1 cellular context compared by ENCODE assay signal in genomic region chr17:16398270-16399267, GRCh38.
TF ChIP-seq lines count a peak whose summit lies in the region.

No MANE protein-coding gene starts in this region.

TF ChIP-seq in WTC11, 78 proteins besides CTCF, POLR2A, EP300 and RAD21 (continued from another document):
- TF ChIP-seq, protein P1, sequence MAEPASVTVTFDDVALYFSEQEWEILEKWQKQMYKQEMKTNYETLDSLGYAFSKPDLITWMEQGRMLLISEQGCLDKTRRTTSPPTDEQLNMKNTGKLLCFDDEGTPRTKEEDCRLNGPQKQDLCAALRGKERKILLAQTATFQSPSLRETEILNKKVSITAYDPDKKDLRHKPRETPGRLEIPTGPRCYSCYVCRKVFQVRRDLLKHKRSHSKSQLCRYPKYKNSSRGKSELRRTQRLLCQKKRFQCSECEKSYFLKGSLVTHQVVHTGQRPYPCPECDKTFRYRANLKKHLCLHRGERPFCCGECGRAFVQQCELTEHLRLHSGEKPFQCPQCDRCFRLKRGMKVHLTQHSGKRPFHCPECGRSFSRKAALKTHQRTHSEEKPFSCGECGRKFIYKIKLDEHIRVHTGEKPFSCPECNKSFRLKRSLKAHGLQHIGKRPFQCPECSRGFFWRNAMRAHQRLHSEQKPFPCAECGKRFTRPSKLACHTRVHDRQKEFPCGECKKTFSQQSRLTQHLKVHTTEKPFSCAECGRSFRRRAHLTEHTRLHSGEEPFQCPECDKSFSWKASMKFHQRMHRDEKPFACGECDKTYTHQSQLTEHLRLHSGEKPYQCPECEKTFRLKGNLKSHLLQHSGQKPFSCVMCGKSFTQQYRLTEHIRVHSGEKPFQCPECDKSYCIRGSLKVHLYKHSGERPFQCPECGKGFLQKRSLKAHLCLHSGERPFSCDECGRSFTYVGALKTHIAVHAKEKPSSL (CRISPR knock-in tag; conservative IDR thresholded peaks at IDR 0.05): no peak
- no peak for TF ChIP-seq ESRRA (CRISPR knock-in tag; IDR thresholded peaks at IDR 0.05; ENCODE audit: borderline replicate concordance)
- TF ChIP-seq ZNF263 (CRISPR knock-in tag; IDR thresholded peaks at IDR 0.05; ENCODE audit: low read depth): no peak
- no peak for TF ChIP-seq HMGXB4 (CRISPR knock-in tag; IDR thresholded peaks at IDR 0.05)
- TF ChIP-seq, protein P2, sequence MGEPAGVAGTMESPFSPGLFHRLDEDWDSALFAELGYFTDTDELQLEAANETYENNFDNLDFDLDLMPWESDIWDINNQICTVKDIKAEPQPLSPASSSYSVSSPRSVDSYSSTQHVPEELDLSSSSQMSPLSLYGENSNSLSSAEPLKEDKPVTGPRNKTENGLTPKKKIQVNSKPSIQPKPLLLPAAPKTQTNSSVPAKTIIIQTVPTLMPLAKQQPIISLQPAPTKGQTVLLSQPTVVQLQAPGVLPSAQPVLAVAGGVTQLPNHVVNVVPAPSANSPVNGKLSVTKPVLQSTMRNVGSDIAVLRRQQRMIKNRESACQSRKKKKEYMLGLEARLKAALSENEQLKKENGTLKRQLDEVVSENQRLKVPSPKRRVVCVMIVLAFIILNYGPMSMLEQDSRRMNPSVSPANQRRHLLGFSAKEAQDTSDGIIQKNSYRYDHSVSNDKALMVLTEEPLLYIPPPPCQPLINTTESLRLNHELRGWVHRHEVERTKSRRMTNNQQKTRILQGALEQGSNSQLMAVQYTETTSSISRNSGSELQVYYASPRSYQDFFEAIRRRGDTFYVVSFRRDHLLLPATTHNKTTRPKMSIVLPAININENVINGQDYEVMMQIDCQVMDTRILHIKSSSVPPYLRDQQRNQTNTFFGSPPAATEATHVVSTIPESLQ (CRISPR knock-in tag; IDR thresholded peaks at IDR 0.05): no peak
- TF ChIP-seq, protein P3, sequence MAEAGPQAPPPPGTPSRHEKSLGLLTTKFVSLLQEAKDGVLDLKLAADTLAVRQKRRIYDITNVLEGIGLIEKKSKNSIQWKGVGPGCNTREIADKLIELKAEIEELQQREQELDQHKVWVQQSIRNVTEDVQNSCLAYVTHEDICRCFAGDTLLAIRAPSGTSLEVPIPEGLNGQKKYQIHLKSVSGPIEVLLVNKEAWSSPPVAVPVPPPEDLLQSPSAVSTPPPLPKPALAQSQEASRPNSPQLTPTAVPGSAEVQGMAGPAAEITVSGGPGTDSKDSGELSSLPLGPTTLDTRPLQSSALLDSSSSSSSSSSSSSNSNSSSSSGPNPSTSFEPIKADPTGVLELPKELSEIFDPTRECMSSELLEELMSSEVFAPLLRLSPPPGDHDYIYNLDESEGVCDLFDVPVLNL (CRISPR knock-in tag; IDR thresholded peaks at IDR 0.05; ENCODE audit: borderline replicate concordance, low read depth): no peak
- no peak for TF ChIP-seq PRDM15 (CRISPR knock-in tag; IDR thresholded peaks at IDR 0.05)
- TF ChIP-seq NR2C2 (CRISPR knock-in tag; IDR thresholded peaks at IDR 0.05): no peak
- no peak for TF ChIP-seq ZNF317 (CRISPR knock-in tag; IDR thresholded peaks at IDR 0.05; ENCODE audit: borderline replicate concordance, low read depth)
- TF ChIP-seq, protein P4, sequence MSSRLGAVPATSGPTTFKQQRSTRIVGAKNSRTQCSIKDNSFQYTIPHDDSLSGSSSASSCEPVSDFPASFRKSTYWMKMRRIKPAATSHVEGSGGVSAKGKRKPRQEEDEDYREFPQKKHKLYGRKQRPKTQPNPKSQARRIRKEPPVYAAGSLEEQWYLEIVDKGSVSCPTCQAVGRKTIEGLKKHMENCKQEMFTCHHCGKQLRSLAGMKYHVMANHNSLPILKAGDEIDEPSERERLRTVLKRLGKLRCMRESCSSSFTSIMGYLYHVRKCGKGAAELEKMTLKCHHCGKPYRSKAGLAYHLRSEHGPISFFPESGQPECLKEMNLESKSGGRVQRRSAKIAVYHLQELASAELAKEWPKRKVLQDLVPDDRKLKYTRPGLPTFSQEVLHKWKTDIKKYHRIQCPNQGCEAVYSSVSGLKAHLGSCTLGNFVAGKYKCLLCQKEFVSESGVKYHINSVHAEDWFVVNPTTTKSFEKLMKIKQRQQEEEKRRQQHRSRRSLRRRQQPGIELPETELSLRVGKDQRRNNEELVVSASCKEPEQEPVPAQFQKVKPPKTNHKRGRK (CRISPR knock-in tag; IDR thresholded peaks at IDR 0.05; ENCODE audit: borderline replicate concordance): no peak
- no peak for TF ChIP-seq IRF2 (CRISPR knock-in tag; IDR thresholded peaks at IDR 0.05; ENCODE audit: borderline replicate concordance, low read depth)
- TF ChIP-seq E2F5 (CRISPR knock-in tag; IDR thresholded peaks at IDR 0.05): no peak
- no peak for TF ChIP-seq ZSCAN18 (CRISPR knock-in tag; IDR thresholded peaks at IDR 0.05)
- no peak for TF ChIP-seq NFYB (CRISPR knock-in tag; conservative IDR thresholded peaks at IDR 0.05; ENCODE audit: low read depth)
- TF ChIP-seq OVOL2 (CRISPR knock-in tag; IDR thresholded peaks at IDR 0.05; ENCODE audit: borderline replicate concordance): no peak
